Comparison of ENCODE assay signal across 25 cellular contexts in the genomic region with DNA sequence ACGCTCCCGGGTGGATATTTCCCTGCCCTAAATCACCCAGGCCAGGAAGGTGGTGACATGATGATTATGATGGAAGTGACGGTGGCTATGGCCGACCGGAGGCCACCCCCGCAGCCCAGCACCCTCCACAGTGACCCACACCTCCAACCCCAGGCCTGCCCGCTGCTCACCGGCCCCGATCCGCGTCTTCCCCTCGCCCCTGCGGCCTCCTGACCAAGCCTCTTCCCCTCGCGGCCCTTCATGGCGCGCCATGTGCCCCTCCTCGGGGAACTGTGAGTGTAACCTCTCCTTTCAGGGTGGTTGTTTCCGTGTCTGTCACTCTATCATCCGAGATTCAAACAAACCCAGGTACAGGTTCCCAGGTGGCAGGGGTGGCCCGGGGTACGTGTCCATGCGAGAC.
"Had no signal": no experiment of that assay in that cellular context is flagged by ENCODE, and none has a peak within 500 bp of the region (broad histone marks: within the 10 kb centered on the region; RNA-seq: fewer than 3 reads in every experiment).

No MANE protein-coding gene starts in this region.

- H3K4me2 ChIP-seq: hepatocyte had no signal

- H3K4me3 ChIP-seq: heart right ventricle, hepatocyte, left lung, lung, pancreas, prostate gland, skin epidermis, suprapubic skin, thoracic aorta, tibial nerve, uterus had no signal

- DNase-seq: heart right ventricle; kidney glomerular epithelial cell; left colon; mesendoderm; naive B cell; natural killer cell; nucleus accumbens; retina; stimulated activated CD4-positive, alpha-beta T cell treated with anti-CD3 and anti-CD28 coated beads, Interleukin-12 subunit alpha, Interleukin-12 subunit beta, amount 100 ng/mL, for 4 hours; stimulated activated CD4-positive, alpha-beta T cell treated with anti-CD3 and anti-CD28 coated beads, Interleukin-15, amount 100 ng/mL, for 24 hours; stimulated activated CD4-positive, alpha-beta T cell treated with anti-CD3 and anti-CD28 coated beads, Interleukin-2, amount 100 ng/mL, for 24 hours; stimulated activated CD4-positive, alpha-beta T cell treated with anti-CD3 and anti-CD28 coated beads, Interleukin-4, amount 100 ng/mL, for 1 hour; stimulated activated naive CD4-positive, alpha-beta T cell; uterus had no signal

- H3K27ac ChIP-seq: heart right ventricle, hepatocyte, left lung, pancreas, prostate gland, skin epidermis, suprapubic skin, thoracic aorta, tibial nerve, uterus had no signal

- H3K27me3 ChIP-seq: hepatocyte, pancreas, uterus had no signal

- ATAC-seq: heart right ventricle, left colon, left lung, natural killer cell, pancreas, sciatic nerve had no signal

- H3K36me3 ChIP-seq: heart right ventricle, left lung, pancreas, prostate gland, suprapubic skin, thoracic aorta, tibial nerve, uterus had no signal

- H3K4me1 ChIP-seq: heart right ventricle, left lung, pancreas, prostate gland, suprapubic skin, tibial nerve, uterus had no signal

- H3K79me2 ChIP-seq: hepatocyte had no signal

- FAIRE-seq: keratinocyte, pancreas had no signal

- H3K9me3 ChIP-seq: left lung, pancreas, prostate gland, suprapubic skin, thoracic aorta, uterus had no signal

- H2AFZ ChIP-seq: hepatocyte had no signal
